Comparison of ENCODE assay signal across 17 cellular contexts in genomic region chr22:30893434-30894370, GRCh38.
A peak's percentile ranks its signal among the peaks of the same experiment; 100 is the strongest.
DNase-seq lines count a peak whose midpoint lies in the region; ATAC-seq and TF ChIP-seq lines count a peak whose summit lies in the region.
"Had no signal": no experiment of that assay in that cellular context is flagged by ENCODE, and none has a peak within 500 bp of the region (broad histone marks: within the 10 kb centered on the region; RNA-seq: fewer than 3 reads in every experiment).

No MANE protein-coding gene starts in this region.

- H3K27me3 Mint-ChIP-seq in activated naive CD4-positive, alpha-beta T cell treated with anti-CD3 and anti-CD28 coated beads, Interleukin-2, amount 50 U/mL, for 24 hours: no peaks in the 10 kb centered on the region
- no peaks in the 10 kb centered on the region for H3K27me3 Mint-ChIP-seq in stimulated activated naive CD8-positive, alpha-beta T cell treated with anti-CD3 and anti-CD28 coated beads, Interleukin-15, amount 100 ng/mL, for 72 hours

- H3K9me2 ChIP-seq in Loucy (replicated peaks; ENCODE audit: low read depth, low read length): no peaks in the 10 kb centered on the region

- H3K27ac Mint-ChIP-seq in activated naive CD4-positive, alpha-beta T cell treated with anti-CD3 and anti-CD28 coated beads, Interleukin-2, amount 50 U/mL, for 24 hours: peak overlapping the region; percentile 63
- peak overlapping the region; percentile 55 to 88 for H3K27ac Mint-ChIP-seq in stimulated activated naive CD8-positive, alpha-beta T cell treated with anti-CD3 and anti-CD28 coated beads, Interleukin-15, amount 100 ng/mL, for 72 hours

- H3K4me2 ChIP-seq in Loucy (ENCODE audit: low read depth, low read length, poor library complexity, severe bottlenecking): peak overlapping the region; percentile 80

- peaks cover 19% of the 10 kb centered on the region for H3K4me1 ChIP-seq in Loucy (ENCODE audit: insufficient read depth, low read length, poor library complexity, severe bottlenecking)
- H3K4me1 ChIP-seq: adrenal gland, HAP-1 had no signal

- H3K27ac ChIP-seq in coronary artery: no peak overlapping the region
- H3K27ac ChIP-seq: adrenal gland had no signal

- peak overlapping the region; percentile 42 for H3K9ac ChIP-seq in Loucy (ENCODE audit: low read depth, low read length, poor library complexity, severe bottlenecking)

- TF ChIP-seq CTCF in Loucy (conservative IDR thresholded peaks at IDR 0.05; ENCODE audit: low read length): no peak
- TF ChIP-seq CTCF in coronary artery (IDR thresholded peaks at IDR 0.05): no peak
- TF ChIP-seq CTCF in GM20000 (IDR thresholded peaks at IDR 0.05; ENCODE audit: extremely low read depth, missing control alignments): no peak

- H3K4me1 Mint-ChIP-seq in activated naive CD4-positive, alpha-beta T cell treated with anti-CD3 and anti-CD28 coated beads, Interleukin-2, amount 50 U/mL, for 24 hours: peaks cover 31% of the 10 kb centered on the region
- peaks cover 32% of the 10 kb centered on the region for H3K4me1 Mint-ChIP-seq in stimulated activated naive CD8-positive, alpha-beta T cell treated with anti-CD3 and anti-CD28 coated beads, Interleukin-15, amount 100 ng/mL, for 72 hours

- H3K79me2 ChIP-seq in Loucy (ENCODE audit: insufficient read depth, low read length): no peaks in the 10 kb centered on the region

- H3K9me3 ChIP-seq in Loucy (ENCODE audit: insufficient read depth, low read depth, low read length) (no peaks in the 10 kb centered on the region), MG63 (no peaks in the 10 kb centered on the region)
- H3K9me3 ChIP-seq: adrenal gland, HAP-1 had no signal

- peak; percentile 26 for ATAC-seq in stimulated activated naive CD8-positive, alpha-beta T cell treated with anti-CD3 and anti-CD28 coated beads, Interleukin-15, amount 100 ng/mL, for 72 hours
- ATAC-seq in GM19035 (IDR thresholded peaks at IDR 0.05; ENCODE audit: unreplicated experiment): no peak

- no peaks in the 10 kb centered on the region for H3K9me3 Mint-ChIP-seq in activated naive CD4-positive, alpha-beta T cell treated with anti-CD3 and anti-CD28 coated beads, Interleukin-2, amount 50 U/mL, for 24 hours
- H3K9me3 Mint-ChIP-seq in stimulated activated naive CD8-positive, alpha-beta T cell treated with anti-CD3 and anti-CD28 coated beads, Interleukin-15, amount 100 ng/mL, for 72 hours: no peaks in the 10 kb centered on the region

- no peaks in the 10 kb centered on the region for H4K20me1 ChIP-seq in Loucy (ENCODE audit: insufficient read depth, low read length, poor library complexity, severe bottlenecking)

- H3K4me3 ChIP-seq in Loucy (ENCODE audit: low read length, poor library complexity, severe bottlenecking) (peak overlapping the region; percentile 62), coronary artery (no peak overlapping the region), MG63 (no peak overlapping the region)
- H3K4me3 ChIP-seq: adrenal gland, HAP-1 had no signal

- no peak for DNase-seq in activated naive CD4-positive, alpha-beta T cell (lab: John Stamatoyannopoulos, UW)
- DNase-seq in coronary artery (ENCODE audit: low spot score) (peak; percentile 64), GM20000 (ENCODE audit: low spot score) (no peak), MG63 (no peak)
- no peak for DNase-seq in stimulated activated naive CD8-positive, alpha-beta T cell treated with anti-CD3 and anti-CD28 coated beads, Interleukin-15, amount 100 ng/mL, for 72 hours
- DNase-seq: DMS 273 treated with DMSO at 0.1 percent for 48 hours; effector memory CD4-positive, alpha-beta T cell; KG1; NCI-H1092; NCI-H2081 treated with DMSO at 0.1 percent for 48 hours; NCI-H524; substantia nigra had no signal

- H3K36me3 ChIP-seq in Loucy (ENCODE audit: insufficient read depth, low read length): no peaks in the 10 kb centered on the region
- H3K36me3 ChIP-seq in MG63: peaks cover 13% of the 10 kb centered on the region
- H3K36me3 ChIP-seq: HAP-1 had no signal

- H3F3A ChIP-seq in Loucy (ENCODE audit: low read depth): no peaks in the 10 kb centered on the region

- H3K27me3 ChIP-seq in Loucy (ENCODE audit: insufficient read depth, low read length, poor library complexity, severe bottlenecking) (no peaks in the 10 kb centered on the region), MG63 (no peaks in the 10 kb centered on the region)
- H3K27me3 ChIP-seq: adrenal gland had no signal

- peak overlapping the region; percentile 73; the same call in 1 of the 2 replicates for H2AFZ ChIP-seq in Loucy (ENCODE audit: low read length)

- H3K4me3 Mint-ChIP-seq in activated naive CD4-positive, alpha-beta T cell treated with anti-CD3 and anti-CD28 coated beads, Interleukin-2, amount 50 U/mL, for 24 hours: peak overlapping the region; percentile 65
- H3K4me3 Mint-ChIP-seq in stimulated activated naive CD8-positive, alpha-beta T cell treated with anti-CD3 and anti-CD28 coated beads, Interleukin-15, amount 100 ng/mL, for 72 hours: peak overlapping the region; percentile 28 to 55

- peaks cover 8% of the 10 kb centered on the region for H3K36me3 Mint-ChIP-seq in activated naive CD4-positive, alpha-beta T cell treated with anti-CD3 and anti-CD28 coated beads, Interleukin-2, amount 50 U/mL, for 24 hours
